In genomic region chr5:97641081-97641480, GRCh38 we compare ENCODE assay signal across 3 cellular contexts.
"Had no signal": no experiment of that assay in that cellular context is flagged by ENCODE, and none has a peak within 500 bp of the region (broad histone marks: within the 10 kb centered on the region; RNA-seq: fewer than 3 reads in every experiment).

No MANE protein-coding gene starts in this region.

- H3K4me3 ChIP-seq: GM12878 had no signal

- ATAC-seq: GM12878 had no signal

- DNase-seq: GDM1, GF-D8 had no signal
